Comparison of ENCODE assay signal across 12 cellular contexts in the genomic region with DNA sequence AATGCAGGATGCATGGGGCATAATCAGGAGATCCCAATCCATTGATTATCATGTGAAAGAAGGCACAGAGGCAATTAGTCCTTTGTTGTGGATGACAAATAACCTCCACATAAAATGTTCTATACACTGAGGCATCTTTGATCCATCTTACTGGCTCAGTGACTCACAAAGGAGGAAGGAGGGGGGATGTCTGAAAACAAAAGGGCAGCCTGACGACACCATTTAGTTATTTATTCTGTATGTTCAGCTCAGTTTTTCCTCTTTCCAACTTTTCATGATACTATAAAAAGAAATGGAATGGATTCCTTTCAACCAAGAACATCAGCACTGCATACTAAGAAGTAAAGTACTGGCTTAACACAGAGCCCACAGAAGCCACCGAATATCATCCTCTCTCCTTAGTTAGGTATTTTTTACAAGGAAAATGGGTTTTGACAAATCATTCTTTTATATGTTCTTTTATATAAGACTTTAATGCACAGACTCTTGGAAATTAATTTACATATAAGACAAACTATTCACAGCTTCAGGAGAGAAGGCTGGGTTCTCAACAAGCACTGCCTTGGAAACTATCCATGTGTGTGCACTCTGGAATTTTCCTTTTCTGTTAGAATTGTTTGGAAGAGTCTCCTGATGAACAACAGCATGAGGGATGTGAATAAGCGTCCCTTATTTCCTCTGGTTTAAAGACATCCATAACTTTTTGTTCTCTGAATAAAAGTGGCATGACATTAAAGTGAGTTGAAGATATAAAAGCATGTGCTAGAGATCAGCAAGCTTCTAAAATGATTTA.
DNase-seq lines count a peak whose midpoint lies in the region; ATAC-seq and TF ChIP-seq lines count a peak whose summit lies in the region.
"Had no signal": no experiment of that assay in that cellular context is flagged by ENCODE, and none has a peak within 500 bp of the region (broad histone marks: within the 10 kb centered on the region; RNA-seq: fewer than 3 reads in every experiment).

No MANE protein-coding gene starts in this region.

- in situ Hi-C loops in G401 (cut with HindIII; ENCODE audit: low sequenced_read_pairs), result no loop called here

- H3K4me3 ChIP-seq in effector memory CD4-positive, alpha-beta T cell (ENCODE audit: insufficient read depth, low read depth, low read length, poor library complexity, severe bottlenecking), result no peak overlapping the region
- H3K4me3 ChIP-seq in left lung, result no peak overlapping the region

- no peaks in the 10 kb centered on the region for H3K27me3 ChIP-seq in effector memory CD4-positive, alpha-beta T cell (replicated peaks; ENCODE audit: control insufficient read depth, insufficient read depth, low read length, poor library complexity, severe bottlenecking)
- H3K27me3 ChIP-seq in left lung, result no peaks in the 10 kb centered on the region

- peak overlapping the region; percentile 26 for H3K4me3 Mint-ChIP-seq in osteocyte (ENCODE audit: unreplicated experiment)
- H3K4me3 Mint-ChIP-seq: central memory CD8-positive, alpha-beta T cell; type B pancreatic cell; WTC11 had no signal

- DNase-seq in G401 (ENCODE audit: low spot score), result peak; percentile 61
- DNase-seq in RKO (ENCODE audit: low spot score), result peak; percentile 21
- DNase-seq in epithelial cell of prostate (ENCODE audit: low read depth, low spot score), result no peak
- no peak for DNase-seq in osteocyte (ENCODE audit: extremely low spot score, unreplicated experiment)
- no peak for DNase-seq in effector memory CD4-positive, alpha-beta T cell
- no peak for DNase-seq in left lung
- DNase-seq in GM19238 (ENCODE audit: insufficient read length, low spot score), result no peak
- DNase-seq: stimulated activated CD4-positive, alpha-beta T cell treated with anti-CD3 and anti-CD28 coated beads, Interleukin-12 subunit alpha, Interleukin-12 subunit beta, amount 100 ng/mL, for 4 hours had no signal

- no peaks in the 10 kb centered on the region for H3K4me1 ChIP-seq in effector memory CD4-positive, alpha-beta T cell (ENCODE audit: control insufficient read depth, insufficient read depth, low read length, poor library complexity, severe bottlenecking)
- no peaks in the 10 kb centered on the region for H3K4me1 ChIP-seq in left lung

- TF ChIP-seq CTCF in osteocyte (IDR thresholded peaks at IDR 0.05) (no peak), left lung (IDR thresholded peaks at IDR 0.05) (no peak)

- no peaks in the 10 kb centered on the region for H3K9me3 Mint-ChIP-seq in osteocyte (ENCODE audit: unreplicated experiment)
- H3K9me3 Mint-ChIP-seq: central memory CD8-positive, alpha-beta T cell; type B pancreatic cell had no signal

- no peaks in the 10 kb centered on the region for H3K36me3 Mint-ChIP-seq in osteocyte (ENCODE audit: unreplicated experiment)
- H3K36me3 Mint-ChIP-seq: type B pancreatic cell had no signal

- peak overlapping the region; percentile 83 for H3K27ac Mint-ChIP-seq in osteocyte (ENCODE audit: unreplicated experiment)
- H3K27ac Mint-ChIP-seq: type B pancreatic cell, WTC11 had no signal

- intact Hi-C loops in left lung (cut with DNase I), result no loop called here

- no peak for ATAC-seq in left lung
- no peak for ATAC-seq in GM19035 (IDR thresholded peaks at IDR 0.05; ENCODE audit: unreplicated experiment)
- ATAC-seq: WTC11 had no signal

- no peaks in the 10 kb centered on the region for H3K9me3 ChIP-seq in effector memory CD4-positive, alpha-beta T cell (ENCODE audit: control insufficient read depth, low read length)
- H3K9me3 ChIP-seq in left lung, result no peaks in the 10 kb centered on the region

- no peaks in the 10 kb centered on the region for H3K36me3 ChIP-seq in effector memory CD4-positive, alpha-beta T cell (ENCODE audit: control insufficient read depth, insufficient read depth, low read length)
- H3K36me3 ChIP-seq in left lung, result no peaks in the 10 kb centered on the region

- H3K27ac ChIP-seq in epithelial cell of prostate, result peak overlapping the region; percentile 84
- no peak overlapping the region for H3K27ac ChIP-seq in effector memory CD4-positive, alpha-beta T cell (ENCODE audit: insufficient read depth, low read length, poor library complexity, severe bottlenecking)
- H3K27ac ChIP-seq in left lung, result no peak overlapping the region

- H3K27me3 Mint-ChIP-seq in osteocyte (ENCODE audit: unreplicated experiment), result no peaks in the 10 kb centered on the region
- H3K27me3 Mint-ChIP-seq: central memory CD8-positive, alpha-beta T cell; type B pancreatic cell had no signal

- peaks cover 70% of the 10 kb centered on the region for H3K4me1 Mint-ChIP-seq in osteocyte (ENCODE audit: unreplicated experiment)

Comparison
In these comparisons a context has a peak if more than half of its experiments do, and no peak if none do; other contexts are left out.
1. DNase-seq: peak in G401 (single experiment) and RKO (single experiment); none in epithelial cell of prostate (single experiment), osteocyte (single experiment), effector memory CD4-positive, alpha-beta T cell (0 of 3), left lung (0 of 2) and GM19238 (single experiment).